ENCODE assay signal across 28 cellular contexts in the genomic region with DNA sequence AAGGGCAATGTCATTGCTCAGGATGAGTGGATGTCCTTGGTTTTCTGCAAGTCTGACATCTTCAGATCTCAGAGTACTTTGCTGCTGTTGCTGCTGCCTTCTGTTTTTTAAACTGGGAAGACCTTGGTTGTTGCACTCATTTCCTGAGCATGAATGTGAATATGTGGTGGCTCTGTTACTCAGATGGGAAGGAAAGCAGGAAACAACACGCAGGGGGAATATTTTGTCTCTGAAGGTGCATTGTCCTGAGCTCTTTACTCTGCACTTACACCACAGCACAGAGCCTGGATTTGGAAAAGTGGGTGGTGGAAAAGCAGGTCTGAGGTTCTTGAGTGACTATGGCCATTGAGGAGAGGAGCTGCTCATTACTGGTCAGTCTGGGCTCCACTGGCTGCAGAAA. TPM values are rescaled to one million over a fixed set of nuclear protein-coding genes. Genes with fewer than 3 reads are reported as not detected.
"Had no signal": no experiment of that assay in that cellular context is flagged by ENCODE, and none has a peak within 500 bp of the region (broad histone marks: within the 10 kb centered on the region; RNA-seq: fewer than 3 reads in every experiment).

No MANE protein-coding gene starts in this region.

- H3K4me1 Mint-ChIP-seq: naive B cell had no signal

- H3K27ac Mint-ChIP-seq: dendritic cell treated with granulocyte-macrophage colony-stimulating factor and Interleukin-4, amounts not matched to agents 40 ng/mL and 50 ng/mL, for 4 days; mesothelial cell of epicardium; naive B cell; nephron; stimulated activated effector memory CD8-positive, alpha-beta T cell treated with anti-CD3 and anti-CD28 coated beads, Interleukin-12 subunit alpha, Interleukin-12 subunit beta, amount 100 ng/mL, for 72 hours had no signal

- H3K4me3 Mint-ChIP-seq: dendritic cell treated with granulocyte-macrophage colony-stimulating factor and Interleukin-4, amounts not matched to agents 40 ng/mL and 50 ng/mL, for 4 days; mesothelial cell of epicardium; nephron; stimulated activated effector memory CD8-positive, alpha-beta T cell treated with anti-CD3 and anti-CD28 coated beads, Interleukin-12 subunit alpha, Interleukin-12 subunit beta, amount 100 ng/mL, for 72 hours had no signal

- H3K4me3 ChIP-seq: colonic mucosa, esophagus muscularis mucosa, gastroesophageal sphincter, heart left ventricle, hepatocyte, mucosa of descending colon, prostate gland, right atrium auricular region, stomach, thyroid gland, vagina had no signal

- H3K27me3 ChIP-seq: colonic mucosa, esophagus muscularis mucosa, foreskin keratinocyte, gastroesophageal sphincter, heart left ventricle, hepatocyte, right atrium auricular region, stomach, thyroid gland, vagina had no signal

- H3K36me3 Mint-ChIP-seq: naive B cell; stimulated activated effector memory CD8-positive, alpha-beta T cell treated with anti-CD3 and anti-CD28 coated beads, Interleukin-12 subunit alpha, Interleukin-12 subunit beta, amount 100 ng/mL, for 72 hours had no signal

- H3K9me3 Mint-ChIP-seq: dendritic cell treated with granulocyte-macrophage colony-stimulating factor and Interleukin-4, amounts not matched to agents 40 ng/mL and 50 ng/mL, for 4 days; mesothelial cell of epicardium; naive B cell; nephron; stimulated activated effector memory CD8-positive, alpha-beta T cell treated with anti-CD3 and anti-CD28 coated beads, Interleukin-12 subunit alpha, Interleukin-12 subunit beta, amount 100 ng/mL, for 72 hours had no signal

- H3K4me1 ChIP-seq: colonic mucosa, prostate gland had no signal

- H3K36me3 ChIP-seq: colonic mucosa, prostate gland had no signal

- FAIRE-seq: kidney had no signal

- H3K27ac ChIP-seq: colonic mucosa, epithelial cell of prostate, foreskin keratinocyte, hepatocyte, prostate gland, right atrium auricular region, stomach, thyroid gland, vagina had no signal

- H3K9me3 ChIP-seq: colonic mucosa, esophagus muscularis mucosa, gastroesophageal sphincter, heart left ventricle, mucosa of descending colon, prostate gland, right atrium auricular region, stomach, thyroid gland, vagina had no signal

- ATAC-seq: foreskin keratinocyte; gastroesophageal sphincter; heart left ventricle; left lobe of liver; mucosa of descending colon; sciatic nerve; stimulated activated effector memory CD8-positive, alpha-beta T cell treated with anti-CD3 and anti-CD28 coated beads, Interleukin-12 subunit alpha, Interleukin-12 subunit beta, amount 100 ng/mL, for 72 hours had no signal

- H3K79me2 ChIP-seq: hepatocyte had no signal

- H2AFZ ChIP-seq: hepatocyte had no signal

- DNase-seq: colonic mucosa; foreskin keratinocyte; heart left ventricle; kidney; mesenchymal stem cell; mucosa of descending colon; naive B cell; nucleus accumbens; stimulated activated CD4-positive, alpha-beta T cell treated with anti-CD3 and anti-CD28 coated beads, Interleukin-2, amount 100 ng/mL, for 24 hours; stimulated activated CD4-positive, alpha-beta T cell treated with anti-CD3 and anti-CD28 coated beads, Interleukin-4, amount 100 ng/mL, for 24 hours; stimulated activated naive CD4-positive, alpha-beta T cell treated with Interleukin-2 at 50 U/mL for 16 hours; stomach; thyroid gland; trophoblast cell had no signal

- H3K4me2 ChIP-seq: hepatocyte had no signal

RNA-seq across cellular contexts. Expression of gene CD101, which starts 55.6 kb away (rescaled TPM):
- total RNA-seq: fibroblast of lung had no signal
- polyA plus RNA-seq: fibroblast of lung, hepatocyte had no signal
